ENCODE assay signal across 8 cellular contexts in the genomic region with DNA sequence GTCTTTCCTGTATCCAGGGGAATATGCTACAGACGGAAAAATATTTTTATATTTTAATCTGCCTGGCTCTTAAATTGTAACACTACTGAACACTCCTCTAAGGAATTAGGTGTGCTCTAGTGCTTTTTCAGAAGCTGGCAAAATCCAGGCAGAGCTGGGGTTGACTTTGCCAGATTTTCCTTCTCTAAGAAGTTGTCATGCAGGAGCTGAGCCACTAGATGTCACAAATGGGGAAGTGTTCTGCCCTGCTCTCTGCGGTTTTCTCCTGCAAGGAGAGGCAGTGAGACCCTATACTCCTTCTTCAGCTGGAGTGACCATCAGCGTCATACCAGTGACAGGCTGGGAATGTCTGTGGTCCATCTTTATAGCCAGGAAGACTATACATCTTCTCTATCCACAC.
DNase-seq lines count a peak whose midpoint lies in the region; ATAC-seq and TF ChIP-seq lines count a peak whose summit lies in the region.

No MANE protein-coding gene starts in this region.

- CTCF ChIA-PET in activated CD4-positive, alpha-beta T cell treated with anti-CD3 and anti-CD28 coated beads for 36 hours (lab: Charles Lee), result interaction anchor here (0.7 kb wide), 2 partner anchors 173 to 1953 kb away, joined by 3 read pairs; no protein-coding TSS in a partner anchor

- H2AFZ ChIP-seq in fibroblast of lung (ENCODE audit: low read length), result no peak overlapping the region

- H3K9me3 ChIP-seq in fibroblast of lung (ENCODE audit: control insufficient read depth, insufficient read depth, low read depth, low read length), result no peaks in the 10 kb centered on the region

- H3K79me2 ChIP-seq in fibroblast of lung (ENCODE audit: control insufficient read depth, insufficient read depth, low read length), result no peaks in the 10 kb centered on the region

- H3K27me3 Mint-ChIP-seq in activated CD4-positive, alpha-beta T cell treated with anti-CD3 and anti-CD28 coated beads for 36 hours, result peaks cover 3% of the 10 kb centered on the region
- H3K27me3 Mint-ChIP-seq in activated naive CD8-positive, alpha-beta T cell treated with anti-CD3 and anti-CD28 coated beads for 36 hours, result peaks cover 3% of the 10 kb centered on the region

- H3K36me3 ChIP-seq in fibroblast of lung (ENCODE audit: control insufficient read depth, insufficient read depth, low read length), result no peaks in the 10 kb centered on the region

- H3K4me3 Mint-ChIP-seq in activated CD4-positive, alpha-beta T cell treated with anti-CD3 and anti-CD28 coated beads for 36 hours, result no peak overlapping the region
- no peak overlapping the region for H3K4me3 Mint-ChIP-seq in activated naive CD8-positive, alpha-beta T cell treated with anti-CD3 and anti-CD28 coated beads for 36 hours

- peak; percentile 7 for DNase-seq in activated CD4-positive, alpha-beta T cell treated with anti-CD3 and anti-CD28 coated beads for 36 hours
- no peak for DNase-seq in activated CD4-positive, alpha-beta T cell treated with anti-CD3 and anti-CD28 coated beads, Interleukin-2, amount 50 U/mL, for 48 hours
- DNase-seq in HT1080 (ENCODE audit: low read depth), result peak; percentile 52
- DNase-seq in SHP77 (lab: John Stamatoyannopoulos, UW), result peak; percentile 44 to 58
- DNase-seq in fibroblast of lung (ENCODE audit: low read depth in 2 of 2), result peak; percentile 50 to 63
- peak; percentile 25 for DNase-seq in occipital lobe (lab: John Stamatoyannopoulos, UW)
- no peak for DNase-seq in activated naive CD8-positive, alpha-beta T cell treated with anti-CD3 and anti-CD28 coated beads for 36 hours
- no peak for DNase-seq in effector CD4-positive, alpha-beta T cell

- H3K9ac ChIP-seq in fibroblast of lung (ENCODE audit: insufficient read depth, low read length), result no peak overlapping the region

- no peaks in the 10 kb centered on the region for H3K9me3 Mint-ChIP-seq in activated CD4-positive, alpha-beta T cell treated with anti-CD3 and anti-CD28 coated beads for 36 hours (ENCODE audit: low read depth)
- no peaks in the 10 kb centered on the region for H3K9me3 Mint-ChIP-seq in activated naive CD8-positive, alpha-beta T cell treated with anti-CD3 and anti-CD28 coated beads for 36 hours

- no peaks in the 10 kb centered on the region for H3K27me3 ChIP-seq in fibroblast of lung (ENCODE audit: control insufficient read depth, insufficient read depth, low read length)

- no peak overlapping the region for H3K4me2 ChIP-seq in fibroblast of lung (ENCODE audit: extremely low read depth, insufficient read depth, low read length)

- H3K27ac ChIP-seq in fibroblast of lung (ENCODE audit: insufficient read depth, low read length), result no peak overlapping the region

- H3K4me3 ChIP-seq in fibroblast of lung (replicated peaks in 1 of 4; ENCODE audit: control extremely low read depth in 1 of 4, insufficient read depth in 1 of 4, low read depth in 3 of 4, low read length in 4 of 4), result no peak overlapping the region

- H3K36me3 Mint-ChIP-seq in activated CD4-positive, alpha-beta T cell treated with anti-CD3 and anti-CD28 coated beads for 36 hours (ENCODE audit: low read depth), result no peaks in the 10 kb centered on the region
- no peaks in the 10 kb centered on the region for H3K36me3 Mint-ChIP-seq in activated naive CD8-positive, alpha-beta T cell treated with anti-CD3 and anti-CD28 coated beads for 36 hours

- H4K20me1 ChIP-seq in fibroblast of lung (ENCODE audit: control insufficient read depth, extremely low read depth, insufficient read depth, low read length), result no peaks in the 10 kb centered on the region

- no peaks in the 10 kb centered on the region for H3K4me1 Mint-ChIP-seq in activated CD4-positive, alpha-beta T cell treated with anti-CD3 and anti-CD28 coated beads for 36 hours
- no peaks in the 10 kb centered on the region for H3K4me1 Mint-ChIP-seq in activated naive CD8-positive, alpha-beta T cell treated with anti-CD3 and anti-CD28 coated beads for 36 hours

- no peak for ATAC-seq in activated CD4-positive, alpha-beta T cell treated with anti-CD3 and anti-CD28 coated beads for 36 hours

- H3K4me1 ChIP-seq in fibroblast of lung (ENCODE audit: control insufficient read depth, extremely low read depth, insufficient read depth, low read length), result no peaks in the 10 kb centered on the region

- TF ChIP-seq CTCF in fibroblast of lung (conservative IDR thresholded peaks at IDR 0.05 in 1 of 2, IDR thresholded peaks at IDR 0.05 in 1 of 2; ENCODE audit: low read depth in 1 of 2, low read length in 2 of 2), result peak; percentile 68 to 80

- H3K27ac Mint-ChIP-seq in activated CD4-positive, alpha-beta T cell treated with anti-CD3 and anti-CD28 coated beads for 36 hours, result no peak overlapping the region
- H3K27ac Mint-ChIP-seq in activated naive CD8-positive, alpha-beta T cell treated with anti-CD3 and anti-CD28 coated beads for 36 hours, result no peak overlapping the region

- POLR2A ChIA-PET in activated CD4-positive, alpha-beta T cell treated with anti-CD3 and anti-CD28 coated beads for 36 hours (lab: Charles Lee), result no interaction called here

- intact Hi-C loops in activated CD4-positive, alpha-beta T cell treated with anti-CD3 and anti-CD28 coated beads for 36 hours (cut with DNase I, micrococcal nuclease), result no loop called here

Comparison
In these comparisons a context has a peak if more than half of its experiments do, and no peak if none do; other contexts are left out.
1. DNase-seq: peak in activated CD4-positive, alpha-beta T cell treated with anti-CD3 and anti-CD28 coated beads for 36 hours (single experiment), HT1080 (single experiment), SHP77 (2 of 2), fibroblast of lung (2 of 2) and occipital lobe (single experiment); none in activated CD4-positive, alpha-beta T cell treated with anti-CD3 and anti-CD28 coated beads, Interleukin-2, amount 50 U/mL, for 48 hours (0 of 2), activated naive CD8-positive, alpha-beta T cell treated with anti-CD3 and anti-CD28 coated beads for 36 hours (single experiment) and effector CD4-positive, alpha-beta T cell (single experiment).